ENCODE assay signal across 13 cellular contexts in the genomic region with DNA sequence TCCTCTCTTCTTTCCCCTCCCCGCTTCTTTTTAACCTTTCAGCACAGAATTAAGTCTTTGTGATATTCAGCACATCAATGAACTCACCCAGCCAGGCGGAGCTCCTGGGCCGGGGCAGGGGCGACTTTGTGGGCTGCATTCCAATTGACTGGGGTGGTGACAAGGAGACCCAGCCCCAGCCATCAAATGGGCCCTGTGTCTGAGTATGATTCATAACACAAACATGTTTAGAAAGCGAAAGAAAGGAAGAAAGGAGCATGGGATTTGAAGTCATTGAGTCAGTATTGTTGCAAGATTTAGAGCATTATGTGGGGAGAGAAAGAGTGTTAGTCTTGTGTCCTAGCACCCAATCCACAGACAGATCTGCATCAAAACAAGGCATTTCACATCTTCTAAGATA.
DNase-seq lines count a peak whose midpoint lies in the region; ATAC-seq, FAIRE-seq and TF ChIP-seq lines count a peak whose summit lies in the region.
"Had no signal": no experiment of that assay in that cellular context is flagged by ENCODE, and none has a peak within 500 bp of the region (broad histone marks: within the 10 kb centered on the region; RNA-seq: fewer than 3 reads in every experiment).

No MANE protein-coding gene starts in this region.

- peak overlapping the region; percentile 7 for H2AFZ ChIP-seq in astrocyte (ENCODE audit: low read depth, low read length)

- no peaks in the 10 kb centered on the region for H3K36me3 Mint-ChIP-seq in astrocyte (ENCODE audit: low read depth, unreplicated experiment)

- H3K27ac ChIP-seq in astrocyte (ENCODE audit: low read depth, low read length) (peak overlapping the region; percentile 9), gastrocnemius medialis (peak overlapping the region; percentile 14 to 40 (median 28))
- H3K27ac ChIP-seq: psoas muscle had no signal

- in situ Hi-C loops in gastrocnemius medialis (cut with MboI; ENCODE audit: low sequenced_read_pairs in 4 of 4), result no loop called here

- TF ChIP-seq CTCF in astrocyte (IDR thresholded peaks at IDR 0.05; ENCODE audit: insufficient read depth, low read depth, low read length), result no peak
- TF ChIP-seq CTCF in gastrocnemius medialis (IDR thresholded peaks at IDR 0.05 in 4 of 5, conservative IDR thresholded peaks at IDR 0.05 in 1 of 5), result no peak
- TF ChIP-seq CTCF in BE2C (IDR thresholded peaks at IDR 0.05; ENCODE audit: low read depth, low read length), result no peak

- peak overlapping the region; percentile 78 for H3K4me3 Mint-ChIP-seq in astrocyte (ENCODE audit: unreplicated experiment)

- no peaks in the 10 kb centered on the region for H4K20me1 ChIP-seq in astrocyte (ENCODE audit: insufficient read depth, low read length)

- peak overlapping the region; percentile 82 for H3K4me2 ChIP-seq in astrocyte (ENCODE audit: low read length)

- ATAC-seq in left cardiac atrium (peak in 1 of 2 donors; percentile 59), gastrocnemius medialis (no peak), GM19463 (IDR thresholded peaks at IDR 0.05; ENCODE audit: unreplicated experiment) (no peak), HG03196 (IDR thresholded peaks at IDR 0.05; ENCODE audit: unreplicated experiment) (no peak), GM18870 (IDR thresholded peaks at IDR 0.05; ENCODE audit: unreplicated experiment) (no peak)
- ATAC-seq: stimulated activated naive CD8-positive, alpha-beta T cell treated with anti-CD3 and anti-CD28 coated beads, Interleukin-15, Interleukin-2, amounts not matched to agents 100 U/mL and 50 U/mL, for 24 hours had no signal

- TF ChIP-seq POLR2A in H54 (IDR thresholded peaks at IDR 0.05; ENCODE audit: low read depth, low read length) (no peak), gastrocnemius medialis (IDR thresholded peaks at IDR 0.05) (no peak)

- no peaks in the 10 kb centered on the region for H3K9me3 Mint-ChIP-seq in astrocyte (ENCODE audit: unreplicated experiment)

- no peaks in the 10 kb centered on the region for H3K9me3 ChIP-seq in astrocyte (ENCODE audit: insufficient read depth, low read depth, low read length)
- H3K9me3 ChIP-seq in gastrocnemius medialis, result no peaks in the 10 kb centered on the region
- no peaks in the 10 kb centered on the region for H3K9me3 ChIP-seq in BE2C
- H3K9me3 ChIP-seq: psoas muscle had no signal

- H3K27ac Mint-ChIP-seq in astrocyte (ENCODE audit: unreplicated experiment), result peak overlapping the region; percentile 97

- H3K4me3 ChIP-seq in astrocyte (ENCODE audit: insufficient read depth, low read depth, low read length) (peak overlapping the region; percentile 38), gastrocnemius medialis (no peak overlapping the region), BE2C (ENCODE audit: low read depth, low read length) (no peak overlapping the region)
- H3K4me3 ChIP-seq: psoas muscle had no signal

- FAIRE-seq in H54 (lab: Jason Lieb, UNC), result peak; percentile 55
- no peak for FAIRE-seq in astrocyte (lab: Jason Lieb, UNC)

- H3K27me3 ChIP-seq in astrocyte (ENCODE audit: insufficient read depth, low read length) (no peaks in the 10 kb centered on the region), gastrocnemius medialis (no peaks in the 10 kb centered on the region), BE2C (peaks cover 18% of the 10 kb centered on the region)

- no peaks in the 10 kb centered on the region for H3K27me3 Mint-ChIP-seq in astrocyte (ENCODE audit: low read depth, unreplicated experiment)

- intact Hi-C loops in left cardiac atrium (cut with DNase I) (loop anchor here in 1 of 2 donors (5.0 to 10.0 kb wide), 2 partner anchors 143 to 270 kb away; no protein-coding TSS in a partner anchor), gastrocnemius medialis (cut with DNase I; ENCODE audit: low total_unique reads) (loop anchor here (5.0 to 10.0 kb wide), 2 partner anchors 40 to 197 kb away; no protein-coding TSS in a partner anchor)

- H3K4me1 ChIP-seq in astrocyte (ENCODE audit: insufficient read depth, low read length), result peaks cover 11% of the 10 kb centered on the region
- H3K4me1 ChIP-seq in gastrocnemius medialis, result peaks cover 7 to 42% of the 10 kb centered on the region in 2 donors
- no peaks in the 10 kb centered on the region for H3K4me1 ChIP-seq in BE2C

- H3K36me3 ChIP-seq in astrocyte (ENCODE audit: insufficient read depth, low read length) (no peaks in the 10 kb centered on the region), gastrocnemius medialis (no peaks in the 10 kb centered on the region), BE2C (no peaks in the 10 kb centered on the region)

- peak; percentile 6 for DNase-seq in H54 (ENCODE audit: insufficient read length, low spot score)
- DNase-seq in astrocyte (ENCODE audit: low read depth), result peak; percentile 80
- DNase-seq in left cardiac atrium, result peak; percentile 21
- no peak for DNase-seq in gastrocnemius medialis
- no peak for DNase-seq in BE2C
- DNase-seq: activated gamma-delta T cell; DMS153; NCI-H2227 treated with DMSO at 0.1 percent for 48 hours; psoas muscle; stimulated activated naive CD8-positive, alpha-beta T cell treated with anti-CD3 and anti-CD28 coated beads, Interleukin-15, Interleukin-2, amounts not matched to agents 100 U/mL and 50 U/mL, for 24 hours had no signal

- no peaks in the 10 kb centered on the region for H3K79me2 ChIP-seq in astrocyte (ENCODE audit: insufficient read depth, low read length)

- H3K4me1 Mint-ChIP-seq in astrocyte (ENCODE audit: low read depth, unreplicated experiment), result peaks cover 30% of the 10 kb centered on the region

- peak overlapping the region; percentile 24 for H3K9ac ChIP-seq in astrocyte (ENCODE audit: low read length)

Comparison
In these comparisons a context has a peak if more than half of its experiments do, and no peak if none do; other contexts are left out.
1. DNase-seq: peak in H54 (single experiment), astrocyte (single experiment) and left cardiac atrium (single experiment); none in gastrocnemius medialis (0 of 2) and BE2C (single experiment).